2 cellular contexts compared by ENCODE assay signal in the genomic region with DNA sequence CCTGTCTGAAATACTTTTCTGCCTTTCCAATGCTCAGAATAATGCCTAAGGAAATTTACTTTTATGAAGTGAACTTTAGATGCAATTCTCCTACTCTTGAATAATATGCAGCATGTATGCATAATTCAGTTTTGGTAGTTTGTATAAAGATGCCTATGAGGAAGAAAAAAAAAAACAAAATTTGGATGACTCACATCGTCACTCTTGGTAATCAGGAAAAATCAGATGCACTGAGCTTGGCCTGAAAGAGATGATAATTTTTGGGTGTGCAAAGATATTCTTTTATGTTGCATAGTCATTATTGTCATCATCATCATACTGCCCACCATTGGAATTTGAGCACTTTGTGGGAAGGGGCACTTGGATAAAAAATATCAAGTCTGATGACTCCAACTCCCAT.
A peak's percentile ranks its signal among the peaks of the same experiment; 100 is the strongest.
TF ChIP-seq lines count a peak whose summit lies in the region.

No MANE protein-coding gene starts in this region.

TF ChIP-seq in HepG2, 621 proteins besides CTCF, POLR2A, EP300 and RAD21:
- TF ChIP-seq, protein P1, sequence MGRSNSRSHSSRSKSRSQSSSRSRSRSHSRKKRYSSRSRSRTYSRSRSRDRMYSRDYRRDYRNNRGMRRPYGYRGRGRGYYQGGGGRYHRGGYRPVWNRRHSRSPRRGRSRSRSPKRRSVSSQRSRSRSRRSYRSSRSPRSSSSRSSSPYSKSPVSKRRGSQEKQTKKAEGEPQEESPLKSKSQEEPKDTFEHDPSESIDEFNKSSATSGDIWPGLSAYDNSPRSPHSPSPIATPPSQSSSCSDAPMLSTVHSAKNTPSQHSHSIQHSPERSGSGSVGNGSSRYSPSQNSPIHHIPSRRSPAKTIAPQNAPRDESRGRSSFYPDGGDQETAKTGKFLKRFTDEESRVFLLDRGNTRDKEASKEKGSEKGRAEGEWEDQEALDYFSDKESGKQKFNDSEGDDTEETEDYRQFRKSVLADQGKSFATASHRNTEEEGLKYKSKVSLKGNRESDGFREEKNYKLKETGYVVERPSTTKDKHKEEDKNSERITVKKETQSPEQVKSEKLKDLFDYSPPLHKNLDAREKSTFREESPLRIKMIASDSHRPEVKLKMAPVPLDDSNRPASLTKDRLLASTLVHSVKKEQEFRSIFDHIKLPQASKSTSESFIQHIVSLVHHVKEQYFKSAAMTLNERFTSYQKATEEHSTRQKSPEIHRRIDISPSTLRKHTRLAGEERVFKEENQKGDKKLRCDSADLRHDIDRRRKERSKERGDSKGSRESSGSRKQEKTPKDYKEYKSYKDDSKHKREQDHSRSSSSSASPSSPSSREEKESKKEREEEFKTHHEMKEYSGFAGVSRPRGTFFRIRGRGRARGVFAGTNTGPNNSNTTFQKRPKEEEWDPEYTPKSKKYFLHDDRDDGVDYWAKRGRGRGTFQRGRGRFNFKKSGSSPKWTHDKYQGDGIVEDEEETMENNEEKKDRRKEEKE (IDR thresholded peaks at IDR 0.05) = no peak
- TF ChIP-seq RXRB (CRISPR knock-in tag; IDR thresholded peaks at IDR 0.05; ENCODE audit: borderline replicate concordance) (no peak), CREB1 (IDR thresholded peaks at IDR 0.05) (0 out of 2 replicates have a peak, but pooled peaks have one; percentile 15), CREB1 (CRISPR knock-in tag; IDR thresholded peaks at IDR 0.05) (no peak), NR3C1 (CRISPR knock-in tag; IDR thresholded peaks at IDR 0.05) (no peak)
- TF ChIP-seq, protein P2, sequence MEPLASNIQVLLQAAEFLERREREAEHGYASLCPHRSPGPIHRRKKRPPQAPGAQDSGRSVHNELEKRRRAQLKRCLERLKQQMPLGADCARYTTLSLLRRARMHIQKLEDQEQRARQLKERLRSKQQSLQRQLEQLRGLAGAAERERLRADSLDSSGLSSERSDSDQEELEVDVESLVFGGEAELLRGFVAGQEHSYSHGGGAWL (CRISPR knock-in tag; IDR thresholded peaks at IDR 0.05) = no peak
- TF ChIP-seq, protein P3, sequence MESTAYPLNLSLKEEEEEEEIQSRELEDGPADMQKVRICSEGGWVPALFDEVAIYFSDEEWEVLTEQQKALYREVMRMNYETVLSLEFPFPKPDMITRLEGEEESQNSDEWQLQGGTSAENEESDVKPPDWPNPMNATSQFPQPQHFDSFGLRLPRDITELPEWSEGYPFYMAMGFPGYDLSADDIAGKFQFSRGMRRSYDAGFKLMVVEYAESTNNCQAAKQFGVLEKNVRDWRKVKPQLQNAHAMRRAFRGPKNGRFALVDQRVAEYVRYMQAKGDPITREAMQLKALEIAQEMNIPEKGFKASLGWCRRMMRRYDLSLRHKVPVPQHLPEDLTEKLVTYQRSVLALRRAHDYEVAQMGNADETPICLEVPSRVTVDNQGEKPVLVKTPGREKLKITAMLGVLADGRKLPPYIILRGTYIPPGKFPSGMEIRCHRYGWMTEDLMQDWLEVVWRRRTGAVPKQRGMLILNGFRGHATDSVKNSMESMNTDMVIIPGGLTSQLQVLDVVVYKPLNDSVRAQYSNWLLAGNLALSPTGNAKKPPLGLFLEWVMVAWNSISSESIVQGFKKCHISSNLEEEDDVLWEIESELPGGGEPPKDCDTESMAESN (CRISPR knock-in tag; conservative IDR thresholded peaks at IDR 0.05) = no peak

TF ChIP-seq in K562, 482 proteins besides CTCF, POLR2A, EP300 and RAD21 (continued from another document and continues in another):
- TF ChIP-seq, protein P4, sequence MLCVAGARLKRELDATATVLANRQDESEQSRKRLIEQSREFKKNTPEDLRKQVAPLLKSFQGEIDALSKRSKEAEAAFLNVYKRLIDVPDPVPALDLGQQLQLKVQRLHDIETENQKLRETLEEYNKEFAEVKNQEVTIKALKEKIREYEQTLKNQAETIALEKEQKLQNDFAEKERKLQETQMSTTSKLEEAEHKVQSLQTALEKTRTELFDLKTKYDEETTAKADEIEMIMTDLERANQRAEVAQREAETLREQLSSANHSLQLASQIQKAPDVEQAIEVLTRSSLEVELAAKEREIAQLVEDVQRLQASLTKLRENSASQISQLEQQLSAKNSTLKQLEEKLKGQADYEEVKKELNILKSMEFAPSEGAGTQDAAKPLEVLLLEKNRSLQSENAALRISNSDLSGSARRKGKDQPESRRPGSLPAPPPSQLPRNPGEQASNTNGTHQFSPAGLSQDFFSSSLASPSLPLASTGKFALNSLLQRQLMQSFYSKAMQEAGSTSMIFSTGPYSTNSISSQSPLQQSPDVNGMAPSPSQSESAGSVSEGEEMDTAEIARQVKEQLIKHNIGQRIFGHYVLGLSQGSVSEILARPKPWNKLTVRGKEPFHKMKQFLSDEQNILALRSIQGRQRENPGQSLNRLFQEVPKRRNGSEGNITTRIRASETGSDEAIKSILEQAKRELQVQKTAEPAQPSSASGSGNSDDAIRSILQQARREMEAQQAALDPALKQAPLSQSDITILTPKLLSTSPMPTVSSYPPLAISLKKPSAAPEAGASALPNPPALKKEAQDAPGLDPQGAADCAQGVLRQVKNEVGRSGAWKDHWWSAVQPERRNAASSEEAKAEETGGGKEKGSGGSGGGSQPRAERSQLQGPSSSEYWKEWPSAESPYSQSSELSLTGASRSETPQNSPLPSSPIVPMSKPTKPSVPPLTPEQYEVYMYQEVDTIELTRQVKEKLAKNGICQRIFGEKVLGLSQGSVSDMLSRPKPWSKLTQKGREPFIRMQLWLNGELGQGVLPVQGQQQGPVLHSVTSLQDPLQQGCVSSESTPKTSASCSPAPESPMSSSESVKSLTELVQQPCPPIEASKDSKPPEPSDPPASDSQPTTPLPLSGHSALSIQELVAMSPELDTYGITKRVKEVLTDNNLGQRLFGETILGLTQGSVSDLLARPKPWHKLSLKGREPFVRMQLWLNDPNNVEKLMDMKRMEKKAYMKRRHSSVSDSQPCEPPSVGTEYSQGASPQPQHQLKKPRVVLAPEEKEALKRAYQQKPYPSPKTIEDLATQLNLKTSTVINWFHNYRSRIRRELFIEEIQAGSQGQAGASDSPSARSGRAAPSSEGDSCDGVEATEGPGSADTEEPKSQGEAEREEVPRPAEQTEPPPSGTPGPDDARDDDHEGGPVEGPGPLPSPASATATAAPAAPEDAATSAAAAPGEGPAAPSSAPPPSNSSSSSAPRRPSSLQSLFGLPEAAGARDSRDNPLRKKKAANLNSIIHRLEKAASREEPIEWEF (CRISPR knock-in tag; IDR thresholded peaks at IDR 0.05) = no peak
- TF ChIP-seq, protein P5, sequence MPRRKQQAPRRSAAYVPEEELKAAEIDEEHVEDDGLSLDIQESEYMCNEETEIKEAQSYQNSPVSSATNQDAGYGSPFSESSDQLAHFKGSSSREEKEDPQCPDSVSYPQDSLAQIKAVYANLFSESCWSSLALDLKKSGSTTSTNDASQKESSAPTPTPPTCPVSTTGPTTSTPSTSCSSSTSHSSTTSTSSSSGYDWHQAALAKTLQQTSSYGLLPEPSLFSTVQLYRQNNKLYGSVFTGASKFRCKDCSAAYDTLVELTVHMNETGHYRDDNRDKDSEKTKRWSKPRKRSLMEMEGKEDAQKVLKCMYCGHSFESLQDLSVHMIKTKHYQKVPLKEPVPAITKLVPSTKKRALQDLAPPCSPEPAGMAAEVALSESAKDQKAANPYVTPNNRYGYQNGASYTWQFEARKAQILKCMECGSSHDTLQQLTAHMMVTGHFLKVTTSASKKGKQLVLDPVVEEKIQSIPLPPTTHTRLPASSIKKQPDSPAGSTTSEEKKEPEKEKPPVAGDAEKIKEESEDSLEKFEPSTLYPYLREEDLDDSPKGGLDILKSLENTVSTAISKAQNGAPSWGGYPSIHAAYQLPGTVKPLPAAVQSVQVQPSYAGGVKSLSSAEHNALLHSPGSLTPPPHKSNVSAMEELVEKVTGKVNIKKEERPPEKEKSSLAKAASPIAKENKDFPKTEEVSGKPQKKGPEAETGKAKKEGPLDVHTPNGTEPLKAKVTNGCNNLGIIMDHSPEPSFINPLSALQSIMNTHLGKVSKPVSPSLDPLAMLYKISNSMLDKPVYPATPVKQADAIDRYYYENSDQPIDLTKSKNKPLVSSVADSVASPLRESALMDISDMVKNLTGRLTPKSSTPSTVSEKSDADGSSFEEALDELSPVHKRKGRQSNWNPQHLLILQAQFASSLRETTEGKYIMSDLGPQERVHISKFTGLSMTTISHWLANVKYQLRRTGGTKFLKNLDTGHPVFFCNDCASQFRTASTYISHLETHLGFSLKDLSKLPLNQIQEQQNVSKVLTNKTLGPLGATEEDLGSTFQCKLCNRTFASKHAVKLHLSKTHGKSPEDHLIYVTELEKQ (CRISPR knock-in tag; IDR thresholded peaks at IDR 0.05) = no peak
- TF ChIP-seq ZNF551 (CRISPR knock-in tag; IDR thresholded peaks at IDR 0.05) = no peak
- TF ChIP-seq, protein P6, sequence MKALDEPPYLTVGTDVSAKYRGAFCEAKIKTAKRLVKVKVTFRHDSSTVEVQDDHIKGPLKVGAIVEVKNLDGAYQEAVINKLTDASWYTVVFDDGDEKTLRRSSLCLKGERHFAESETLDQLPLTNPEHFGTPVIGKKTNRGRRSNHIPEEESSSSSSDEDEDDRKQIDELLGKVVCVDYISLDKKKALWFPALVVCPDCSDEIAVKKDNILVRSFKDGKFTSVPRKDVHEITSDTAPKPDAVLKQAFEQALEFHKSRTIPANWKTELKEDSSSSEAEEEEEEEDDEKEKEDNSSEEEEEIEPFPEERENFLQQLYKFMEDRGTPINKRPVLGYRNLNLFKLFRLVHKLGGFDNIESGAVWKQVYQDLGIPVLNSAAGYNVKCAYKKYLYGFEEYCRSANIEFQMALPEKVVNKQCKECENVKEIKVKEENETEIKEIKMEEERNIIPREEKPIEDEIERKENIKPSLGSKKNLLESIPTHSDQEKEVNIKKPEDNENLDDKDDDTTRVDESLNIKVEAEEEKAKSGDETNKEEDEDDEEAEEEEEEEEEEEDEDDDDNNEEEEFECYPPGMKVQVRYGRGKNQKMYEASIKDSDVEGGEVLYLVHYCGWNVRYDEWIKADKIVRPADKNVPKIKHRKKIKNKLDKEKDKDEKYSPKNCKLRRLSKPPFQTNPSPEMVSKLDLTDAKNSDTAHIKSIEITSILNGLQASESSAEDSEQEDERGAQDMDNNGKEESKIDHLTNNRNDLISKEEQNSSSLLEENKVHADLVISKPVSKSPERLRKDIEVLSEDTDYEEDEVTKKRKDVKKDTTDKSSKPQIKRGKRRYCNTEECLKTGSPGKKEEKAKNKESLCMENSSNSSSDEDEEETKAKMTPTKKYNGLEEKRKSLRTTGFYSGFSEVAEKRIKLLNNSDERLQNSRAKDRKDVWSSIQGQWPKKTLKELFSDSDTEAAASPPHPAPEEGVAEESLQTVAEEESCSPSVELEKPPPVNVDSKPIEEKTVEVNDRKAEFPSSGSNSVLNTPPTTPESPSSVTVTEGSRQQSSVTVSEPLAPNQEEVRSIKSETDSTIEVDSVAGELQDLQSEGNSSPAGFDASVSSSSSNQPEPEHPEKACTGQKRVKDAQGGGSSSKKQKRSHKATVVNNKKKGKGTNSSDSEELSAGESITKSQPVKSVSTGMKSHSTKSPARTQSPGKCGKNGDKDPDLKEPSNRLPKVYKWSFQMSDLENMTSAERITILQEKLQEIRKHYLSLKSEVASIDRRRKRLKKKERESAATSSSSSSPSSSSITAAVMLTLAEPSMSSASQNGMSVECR (CRISPR knock-in tag; IDR thresholded peaks at IDR 0.05) = no peak
- no peak for TF ChIP-seq BACH1 (tag; IDR thresholded peaks at IDR 0.05)
- TF ChIP-seq ELF4 (CRISPR knock-in tag; IDR thresholded peaks at IDR 0.05) = no peak
- TF ChIP-seq TAL1 (IDR thresholded peaks at IDR 0.05) = peak; percentile 17; the same call in 1 of the 2 replicates
- TF ChIP-seq CBFA2T3 (IDR thresholded peaks at IDR 0.05) = peak; percentile 49; the same call in 1 of the 2 replicates
- no peak for TF ChIP-seq SLC30A9 (CRISPR knock-in tag; IDR thresholded peaks at IDR 0.05)
- TF ChIP-seq MAZ (CRISPR knock-in tag; conservative IDR thresholded peaks at IDR 0.05 in 1 of 2, IDR thresholded peaks at IDR 0.05 in 1 of 2) = no peak
- TF ChIP-seq ZNF785 (CRISPR knock-in tag; IDR thresholded peaks at IDR 0.05) = no peak
- peak; percentile 21; the same call in 1 of the 2 replicates for TF ChIP-seq CBFA2T2 (conservative IDR thresholded peaks at IDR 0.05)
- TF ChIP-seq, protein P7, sequence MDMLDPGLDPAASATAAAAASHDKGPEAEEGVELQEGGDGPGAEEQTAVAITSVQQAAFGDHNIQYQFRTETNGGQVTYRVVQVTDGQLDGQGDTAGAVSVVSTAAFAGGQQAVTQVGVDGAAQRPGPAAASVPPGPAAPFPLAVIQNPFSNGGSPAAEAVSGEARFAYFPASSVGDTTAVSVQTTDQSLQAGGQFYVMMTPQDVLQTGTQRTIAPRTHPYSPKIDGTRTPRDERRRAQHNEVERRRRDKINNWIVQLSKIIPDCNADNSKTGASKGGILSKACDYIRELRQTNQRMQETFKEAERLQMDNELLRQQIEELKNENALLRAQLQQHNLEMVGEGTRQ (CRISPR knock-in tag; IDR thresholded peaks at IDR 0.05) = no peak
- TF ChIP-seq, protein P8, sequence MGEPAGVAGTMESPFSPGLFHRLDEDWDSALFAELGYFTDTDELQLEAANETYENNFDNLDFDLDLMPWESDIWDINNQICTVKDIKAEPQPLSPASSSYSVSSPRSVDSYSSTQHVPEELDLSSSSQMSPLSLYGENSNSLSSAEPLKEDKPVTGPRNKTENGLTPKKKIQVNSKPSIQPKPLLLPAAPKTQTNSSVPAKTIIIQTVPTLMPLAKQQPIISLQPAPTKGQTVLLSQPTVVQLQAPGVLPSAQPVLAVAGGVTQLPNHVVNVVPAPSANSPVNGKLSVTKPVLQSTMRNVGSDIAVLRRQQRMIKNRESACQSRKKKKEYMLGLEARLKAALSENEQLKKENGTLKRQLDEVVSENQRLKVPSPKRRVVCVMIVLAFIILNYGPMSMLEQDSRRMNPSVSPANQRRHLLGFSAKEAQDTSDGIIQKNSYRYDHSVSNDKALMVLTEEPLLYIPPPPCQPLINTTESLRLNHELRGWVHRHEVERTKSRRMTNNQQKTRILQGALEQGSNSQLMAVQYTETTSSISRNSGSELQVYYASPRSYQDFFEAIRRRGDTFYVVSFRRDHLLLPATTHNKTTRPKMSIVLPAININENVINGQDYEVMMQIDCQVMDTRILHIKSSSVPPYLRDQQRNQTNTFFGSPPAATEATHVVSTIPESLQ (CRISPR knock-in tag; IDR thresholded peaks at IDR 0.05) = no peak
- TF ChIP-seq ZNF717 (CRISPR knock-in tag; IDR thresholded peaks at IDR 0.05) = no peak
- TF ChIP-seq NFIC (IDR thresholded peaks at IDR 0.05) = no peak
- TF ChIP-seq HEY1 (CRISPR knock-in tag; IDR thresholded peaks at IDR 0.05; ENCODE audit: borderline replicate concordance) = no peak
- TF ChIP-seq CCAR2 (IDR thresholded peaks at IDR 0.05; ENCODE audit: low read depth, low read length) = no peak
- no peak for TF ChIP-seq NONO (IDR thresholded peaks at IDR 0.05; ENCODE audit: low read depth in 2 of 2, low read length in 1 of 2)
